1 cellular context compared by ENCODE assay signal in genomic region chr16:3641801-3642396, GRCh38.
TF ChIP-seq lines count a peak whose summit lies in the region.

No MANE protein-coding gene starts in this region.

TF ChIP-seq in H1, 55 proteins besides CTCF, POLR2A, EP300 and RAD21:
- TF ChIP-seq CHD1 (IDR thresholded peaks at IDR 0.05; ENCODE audit: low read depth, low read length) (no peak), FOSL1 (IDR thresholded peaks at IDR 0.05; ENCODE audit: insufficient read depth, low read depth, low read length) (no peak), SP4 (IDR thresholded peaks at IDR 0.05; ENCODE audit: low read length) (no peak), GABPA (IDR thresholded peaks at IDR 0.05; ENCODE audit: borderline replicate concordance, insufficient read depth, low read length) (no peak), CTBP2 (IDR thresholded peaks at IDR 0.05; ENCODE audit: borderline replicate concordance, insufficient read depth, insufficient read length, low read length) (no peak), USF2 (IDR thresholded peaks at IDR 0.05; ENCODE audit: low read length) (no peak), CBX8 (IDR thresholded peaks at IDR 0.05; ENCODE audit: borderline replicate concordance, low read depth, low read length) (no peak), PHF8 (conservative IDR thresholded peaks at IDR 0.05; ENCODE audit: low read depth, low read length) (no peak), BACH1 (IDR thresholded peaks at IDR 0.05; ENCODE audit: low read length) (no peak), CHD2 (IDR thresholded peaks at IDR 0.05; ENCODE audit: low read length) (no peak), GTF2F1 (IDR thresholded peaks at IDR 0.05; ENCODE audit: borderline replicate concordance, low read depth, low read length) (no peak), RXRA (IDR thresholded peaks at IDR 0.05; ENCODE audit: insufficient read depth, low read depth, low read length) (no peak), KDM4A (IDR thresholded peaks at IDR 0.05; ENCODE audit: low read depth, low read length, severe bottlenecking) (no peak), SRF (IDR thresholded peaks at IDR 0.05; ENCODE audit: low read depth, low read length) (no peak), EGR1 (IDR thresholded peaks at IDR 0.05; ENCODE audit: borderline replicate concordance, low read depth, low read length) (no peak), POU5F1 (IDR thresholded peaks at IDR 0.05; ENCODE audit: low read depth, low read length) (no peak)
